ENCODE assay signal across 18 cellular contexts in the genomic region with DNA sequence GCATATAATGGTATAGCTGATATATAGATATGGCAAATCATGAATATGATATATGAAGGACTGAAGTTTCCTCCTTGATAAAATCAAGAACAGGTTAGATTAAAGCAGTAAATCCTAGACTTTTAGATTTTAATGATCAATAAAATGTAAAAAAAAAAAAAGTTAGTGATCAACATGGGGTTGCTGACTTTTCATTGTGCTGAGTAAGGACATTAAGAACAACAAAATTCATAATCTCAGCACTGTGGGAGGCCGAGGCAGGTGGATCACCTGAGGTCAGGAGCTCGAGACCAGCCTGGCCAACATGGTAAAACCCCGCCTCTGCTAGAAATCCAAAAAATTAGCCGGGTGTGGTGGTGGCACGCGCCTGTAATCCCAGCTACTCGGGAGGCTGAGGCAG. TPM values are rescaled to one million over a fixed set of nuclear protein-coding genes. Genes with fewer than 3 reads are reported as not detected.
DNase-seq lines count a peak whose midpoint lies in the region; ATAC-seq, FAIRE-seq and TF ChIP-seq lines count a peak whose summit lies in the region.
"Had no signal": no experiment of that assay in that cellular context is flagged by ENCODE, and none has a peak within 500 bp of the region (broad histone marks: within the 10 kb centered on the region; RNA-seq: fewer than 3 reads in every experiment).

No MANE protein-coding gene starts in this region.

- H2AK9ac ChIP-seq in IMR-90 (replicated peaks; ENCODE audit: low read depth, low read length, poor library complexity): no peak overlapping the region

- H3K27ac Mint-ChIP-seq in endodermal cell: no peak overlapping the region
- H3K27ac Mint-ChIP-seq: GM23338 had no signal

- WGBS in A549 (ENCODE audit: missing lambda C conversion rate): 92% methylated on average over 7 of the region's 7 CpGs
- WGBS in IMR-90 (ENCODE audit: extremely low coverage in 2 of 2, insufficient read length in 1 of 2), 2 experiments: no CpG with 5 or more reads among the region's 7 CpGs
- 95 to 99% methylated on average over 7 of the region's 7 CpGs for WGBS in endodermal cell (ENCODE audit: insufficient coverage in 1 of 2, insufficient read length in 1 of 2), 2 experiments

- DNase-seq in A549 (ENCODE audit: low read depth in 1 of 2, low spot score in 1 of 2) (no peak), IMR-90 (no peak), endodermal cell (peak; percentile 11), posterior vena cava (ENCODE audit: low spot score) (peak; percentile 14), H7 (no peak), NCI-H82 (lab: John Stamatoyannopoulos, UW) (no peak)
- DNase-seq: ACHN; BE2C; C1 segment of cervical spinal cord; CD4-positive, CD25-positive, alpha-beta regulatory T cell; CD8-positive, alpha-beta memory T cell; COR-L47 had no signal

- intact Hi-C loops in IMR-90 (cut with micrococcal nuclease) (no loop called here), posterior vena cava (cut with DNase I) (no loop called here)

- no peak overlapping the region for H3K9ac ChIP-seq in IMR-90 (ENCODE audit: low read depth, low read length)
- no peak overlapping the region for H3K9ac ChIP-seq in endodermal cell (ENCODE audit: extremely low read depth, low read length, poor library complexity, severe bottlenecking)

- peaks cover 25% of the 10 kb centered on the region for H3K36me3 Mint-ChIP-seq in endodermal cell (ENCODE audit: low read depth)

- H3K14ac ChIP-seq in IMR-90 (replicated peaks; ENCODE audit: low read depth, low read length): no peak overlapping the region

- POLR2A ChIA-PET in A549 (lab: Yijun Ruan, JAX) (no interaction called here), IMR-90 (lab: Charles Lee; ENCODE audit: unreplicated experiment) (no interaction called here)

- H3K9me3 ChIP-seq in A549: no peaks in the 10 kb centered on the region
- no peaks in the 10 kb centered on the region for H3K9me3 ChIP-seq in IMR-90 (ENCODE audit: control insufficient read depth, insufficient read depth, low read length)
- H3K9me3 ChIP-seq in endodermal cell (ENCODE audit: control insufficient read depth, low read length): no peaks in the 10 kb centered on the region
- H3K9me3 ChIP-seq: BE2C had no signal

- no peak overlapping the region for H2AK5ac ChIP-seq in IMR-90 (ENCODE audit: low read depth, low read length)

- H2BK20ac ChIP-seq in IMR-90 (ENCODE audit: low read depth, low read length): no peak overlapping the region

- TF ChIP-seq CTCF in A549 (IDR thresholded peaks at IDR 0.05): no peak
- no peak for TF ChIP-seq CTCF in IMR-90 (conservative IDR thresholded peaks at IDR 0.05; ENCODE audit: low read depth, low read length)
- TF ChIP-seq CTCF in endodermal cell (conservative IDR thresholded peaks at IDR 0.05): no peak

- H3K4me1 Mint-ChIP-seq in endodermal cell: no peaks in the 10 kb centered on the region
- H3K4me1 Mint-ChIP-seq: GM23338 had no signal

- peaks cover 8% of the 10 kb centered on the region for H3K4me1 ChIP-seq in A549
- H3K4me1 ChIP-seq in IMR-90 (ENCODE audit: control insufficient read depth, insufficient read depth, low read length): peaks cover 8% of the 10 kb centered on the region; the same call in 1 of the 2 replicates
- H3K4me1 ChIP-seq in endodermal cell (ENCODE audit: control insufficient read depth, insufficient read depth, low read length): no peaks in the 10 kb centered on the region

- no peak overlapping the region for H3K56ac ChIP-seq in IMR-90 (ENCODE audit: extremely low read depth, insufficient read depth, low read length)

- H3K4me3 Mint-ChIP-seq in endodermal cell: no peak overlapping the region
- H3K4me3 Mint-ChIP-seq: CD4-positive, CD25-positive, alpha-beta regulatory T cell; CD8-positive, alpha-beta memory T cell; GM23338 had no signal

- dilution Hi-C loops in IMR-90 (cut with HindIII; ENCODE audit: low sequenced_read_pairs, unreplicated experiment): no loop called here

- no peaks in the 10 kb centered on the region for H3K27me3 ChIP-seq in IMR-90 (ENCODE audit: control insufficient read depth, insufficient read depth, low read length)
- no peaks in the 10 kb centered on the region for H3K27me3 ChIP-seq in endodermal cell (ENCODE audit: control insufficient read depth, insufficient read depth, low read length, poor library complexity, severe bottlenecking)
- H3K27me3 ChIP-seq in H7 (ENCODE audit: control insufficient read depth, insufficient read depth, low read length): no peaks in the 10 kb centered on the region
- H3K27me3 ChIP-seq: BE2C had no signal

- H4K20me1 ChIP-seq in IMR-90 (ENCODE audit: insufficient read depth, low read length): no peaks in the 10 kb centered on the region

- H3K27ac ChIP-seq in A549: no peak overlapping the region
- H3K27ac ChIP-seq in IMR-90 (ENCODE audit: insufficient read depth, low read length): no peak overlapping the region
- H3K27ac ChIP-seq in endodermal cell (ENCODE audit: low read depth, low read length): no peak overlapping the region

- no peaks in the 10 kb centered on the region for H3K27me3 Mint-ChIP-seq in endodermal cell (ENCODE audit: insufficient read depth)
- H3K27me3 Mint-ChIP-seq: CD4-positive, CD25-positive, alpha-beta regulatory T cell; CD8-positive, alpha-beta memory T cell had no signal

- no TSS peak for BruUV-seq in IMR-90 (replicated peaks; lab: Mats Ljungman, UMichigan)

- CTCF ChIA-PET in A549 (lab: Yijun Ruan, JAX): interaction anchor here (1.1 to 10.6 kb wide), 4 partner anchors 8 to 190 kb away, joined by 3 to 108 read pairs (median 4); a partner anchor contains a TSS
- CTCF ChIA-PET in IMR-90 (lab: Yijun Ruan, JAX): interaction anchor here (0.6 to 0.7 kb wide), 2 partner anchors 27 to 35 kb away, joined by 3 read pairs; no protein-coding TSS in a partner anchor

- peaks cover 10 to 31% of the 10 kb centered on the region in 2 experiments for H3K79me1 ChIP-seq in IMR-90 (ENCODE audit: low read depth in 1 of 2, low read length in 2 of 2)

- H3K23ac ChIP-seq in IMR-90 (ENCODE audit: low read depth, low read length): no peak overlapping the region

- no peak overlapping the region for H4K8ac ChIP-seq in IMR-90 (ENCODE audit: low read depth in 2 of 2, low read length in 2 of 2)

- H4K5ac ChIP-seq in IMR-90 (ENCODE audit: low read depth, low read length): no peak overlapping the region

- H3K4me3 ChIP-seq in A549 (no peak overlapping the region), IMR-90 (ENCODE audit: insufficient read depth, low read depth, low read length) (no peak overlapping the region), endodermal cell (ENCODE audit: low read length) (no peak overlapping the region), H7 (ENCODE audit: insufficient read depth, low read depth, low read length) (no peak overlapping the region)
- H3K4me3 ChIP-seq: GM23338 had no signal

- H4K91ac ChIP-seq in IMR-90 (ENCODE audit: insufficient read depth, low read depth, low read length): no peak overlapping the region

- no peak for TF ChIP-seq POLR2A in A549 (IDR thresholded peaks at IDR 0.05; ENCODE audit: low read length)
- no peak for TF ChIP-seq POLR2A in IMR-90 (IDR thresholded peaks at IDR 0.05; ENCODE audit: low read depth, low read length)

- FAIRE-seq in A549 (lab: Jason Lieb, UNC): no peak
- FAIRE-seq: D721Med, GM12892, H54 had no signal

- no peak overlapping the region for H2BK5ac ChIP-seq in IMR-90 (ENCODE audit: low read depth, low read length, poor library complexity, severe bottlenecking)

- H2AFZ ChIP-seq in IMR-90 (replicated peaks; ENCODE audit: low read length, poor library complexity): no peak overlapping the region
- H2AFZ ChIP-seq: GM23338 had no signal

- H3K9me3 Mint-ChIP-seq in endodermal cell: no peaks in the 10 kb centered on the region
- H3K9me3 Mint-ChIP-seq: CD4-positive, CD25-positive, alpha-beta regulatory T cell; CD8-positive, alpha-beta memory T cell; GM23338 had no signal

- no peak for TF ChIP-seq RAD21 in A549 (conservative IDR thresholded peaks at IDR 0.05 in 1 of 2, IDR thresholded peaks at IDR 0.05 in 1 of 2)
- no peak for TF ChIP-seq RAD21 in IMR-90 (IDR thresholded peaks at IDR 0.05; ENCODE audit: low read length)

- no peak overlapping the region for H2BK15ac ChIP-seq in IMR-90 (ENCODE audit: low read depth, low read length)

- no peak overlapping the region for H3K18ac ChIP-seq in IMR-90 (ENCODE audit: low read depth, low read length)

- no peak for TF ChIP-seq EP300 in A549 (IDR thresholded peaks at IDR 0.05)

- in situ Hi-C loops in IMR-90 (cut with MboI; ENCODE audit: low sequenced_read_pairs): no loop called here

- ATAC-seq in A549: no peak
- ATAC-seq in IMR-90 (ENCODE audit: low read depth): no peak
- no peak for ATAC-seq in HG03354 (IDR thresholded peaks at IDR 0.05; ENCODE audit: poor library complexity, severe bottlenecking, unreplicated experiment)
- ATAC-seq: GM23338 had no signal

- H3K36me3 ChIP-seq in IMR-90 (ENCODE audit: control insufficient read depth, insufficient read depth, low read length) (peaks cover 19% of the 10 kb centered on the region), endodermal cell (ENCODE audit: control insufficient read depth, insufficient read depth, low read length) (peaks cover 76% of the 10 kb centered on the region), H7 (replicated peaks; ENCODE audit: control insufficient read depth, insufficient read depth, low read length) (no peaks in the 10 kb centered on the region)

- H3K4me2 ChIP-seq in A549: no peak overlapping the region
- H3K4me2 ChIP-seq in IMR-90 (ENCODE audit: low read depth, low read length): no peak overlapping the region
- H3K4me2 ChIP-seq: GM23338 had no signal

- H3K9me1 ChIP-seq in IMR-90 (ENCODE audit: insufficient read depth, low read length): peaks cover 5% of the 10 kb centered on the region; the same call in 1 of the 2 replicates

- H3K4ac ChIP-seq in IMR-90 (ENCODE audit: low read depth, low read length): no peak overlapping the region

- no peak overlapping the region for H2BK120ac ChIP-seq in IMR-90 (ENCODE audit: low read depth, low read length)

RNA-seq across cellular contexts. Expression of a gene that starts 10.4 kb away (rescaled TPM):
- 56.3 and 69.7 TPM in 2 replicates for polyA plus RNA-seq in A549 (2011; rRNA removed)
- polyA plus RNA-seq in A549 (2012; cell fraction: cytosol; rRNA removed): 65.2 and 89.0 TPM in 2 replicates
- polyA plus RNA-seq in A549 (2012; cell fraction: nucleus; rRNA removed): 224 and 249 TPM in 2 replicates
- 88.0 to 113 TPM (median 111 TPM) in 3 replicates for polyA plus RNA-seq in A549 (2017; fragmentation: RNase III; extraction: RNeasy Plus Mini Kit Qiagen cat#74134 plus additional on column Dnase treatment)
- 139 and 156 TPM in 2 replicates for polyA minus RNA-seq in A549 (2011; rRNA and poly(A)+ RNA removed)
- total RNA-seq in IMR-90 (2012; rRNA removed): 67.2 and 78.1 TPM in 2 replicates
- 55.1 and 65.4 TPM in 2 replicates for polyA plus RNA-seq in IMR-90 (2012; rRNA removed)
- 53.4 and 59.5 TPM in 2 replicates for polyA plus RNA-seq in IMR-90 (2012; cell fraction: cytosol; rRNA removed)
- polyA plus RNA-seq in IMR-90 (2012; cell fraction: nucleus; rRNA removed; ENCODE audit: low replicate concordance): 202 and 231 TPM in 2 replicates
- total RNA-seq in endodermal cell: 10 to 100 TPM; 55.0 to 64.1 TPM
- polyA plus RNA-seq in endodermal cell (2013, experiment 1 of 2): 66.3 TPM
- polyA plus RNA-seq in endodermal cell (2013, experiment 2 of 2): 63.7 TPM
- total RNA-seq in posterior vena cava: 100 to 1,000 TPM in 1 of 2 donors, 10 to 100 TPM in 1; 67.4 to 105 TPM
- total RNA-seq in H7 (2014; rRNA removed; shearing (Covaris generic)): 30.1 TPM in 2 replicates

RNA-seq across cellular contexts. Expression of a gene that starts 20.4 kb away (rescaled TPM):
- polyA plus RNA-seq in A549 (2011; rRNA removed): 17.7 and 20.4 TPM in 2 replicates
- polyA plus RNA-seq in A549 (2012; cell fraction: cytosol; rRNA removed): 15.8 and 19.3 TPM in 2 replicates
- 16.0 and 16.3 TPM in 2 replicates for polyA plus RNA-seq in A549 (2012; cell fraction: nucleus; rRNA removed)
- 26.4 to 28.2 TPM (median 28.1 TPM) in 3 replicates for polyA plus RNA-seq in A549 (2017; fragmentation: RNase III; extraction: RNeasy Plus Mini Kit Qiagen cat#74134 plus additional on column Dnase treatment)
- 10.9 and 13.0 TPM in 2 replicates for polyA minus RNA-seq in A549 (2011; rRNA and poly(A)+ RNA removed)
- 10.8 and 11.1 TPM in 2 replicates for total RNA-seq in IMR-90 (2012; rRNA removed)
- 7.0 and 8.8 TPM in 2 replicates for polyA plus RNA-seq in IMR-90 (2012; rRNA removed)
- 3.4 and 4.3 TPM in 2 replicates for polyA plus RNA-seq in IMR-90 (2012; cell fraction: cytosol; rRNA removed)
- 9.7 and 19.2 TPM in 2 replicates for polyA plus RNA-seq in IMR-90 (2012; cell fraction: nucleus; rRNA removed; ENCODE audit: low replicate concordance)
- 10 to 100 TPM; 10.6 to 12.9 TPM for total RNA-seq in endodermal cell
- polyA plus RNA-seq in endodermal cell (2013, experiment 1 of 2): 10.5 TPM
- polyA plus RNA-seq in endodermal cell (2013, experiment 2 of 2): 8.3 TPM
- total RNA-seq in posterior vena cava: 1 to 10 TPM; 8.9 TPM
- total RNA-seq in H7 (2014; rRNA removed; shearing (Covaris generic)): 10.2 and 10.3 TPM in 2 replicates

RNA-seq across cellular contexts. Expression of a gene that starts 20.9 kb away (rescaled TPM):
- 98.9 and 102 TPM in 2 replicates for polyA plus RNA-seq in A549 (2011; rRNA removed)
- 518 TPM in 2 replicates for polyA plus RNA-seq in A549 (2012; cell fraction: cytosol; rRNA removed)
- 332 and 388 TPM in 2 replicates for polyA plus RNA-seq in A549 (2012; cell fraction: nucleus; rRNA removed)
- polyA plus RNA-seq in A549 (2017; fragmentation: RNase III; extraction: RNeasy Plus Mini Kit Qiagen cat#74134 plus additional on column Dnase treatment): 268 to 287 TPM (median 275 TPM) in 3 replicates
- polyA minus RNA-seq in A549 (2011; rRNA and poly(A)+ RNA removed): 18.6 and 32.8 TPM in 2 replicates
- 40.7 and 62.2 TPM in 2 replicates for total RNA-seq in IMR-90 (2012; rRNA removed)
- polyA plus RNA-seq in IMR-90 (2012; rRNA removed): 76.8 and 122 TPM in 2 replicates
- 125 and 183 TPM in 2 replicates for polyA plus RNA-seq in IMR-90 (2012; cell fraction: cytosol; rRNA removed)
- polyA plus RNA-seq in IMR-90 (2012; cell fraction: nucleus; rRNA removed; ENCODE audit: low replicate concordance): 34.7 and 54.0 TPM in 2 replicates
- total RNA-seq in endodermal cell: 10 to 100 TPM; 38.9 to 44.8 TPM
- polyA plus RNA-seq in endodermal cell (2013, experiment 1 of 2): 65.6 TPM
- polyA plus RNA-seq in endodermal cell (2013, experiment 2 of 2): 58.9 TPM
- total RNA-seq in posterior vena cava: 10 to 100 TPM; 65.2 to 79.7 TPM
- 59.0 and 81.9 TPM in 2 replicates for total RNA-seq in H7 (2014; rRNA removed; shearing (Covaris generic))

RNA-seq across cellular contexts. Expression of a gene that starts 23.4 kb away (rescaled TPM):
- 0.48 and 0.57 TPM in 2 replicates for polyA plus RNA-seq in A549 (2011; rRNA removed)
- 0.29 and 0.44 TPM in 2 replicates for polyA plus RNA-seq in A549 (2012; cell fraction: cytosol; rRNA removed)
- 11.6 and 16.8 TPM in 2 replicates for polyA plus RNA-seq in A549 (2012; cell fraction: nucleus; rRNA removed)
- 0.17 to 0.73 TPM (median 0.33 TPM) in 3 replicates for polyA plus RNA-seq in A549 (2017; fragmentation: RNase III; extraction: RNeasy Plus Mini Kit Qiagen cat#74134 plus additional on column Dnase treatment)
- 0.54 TPM in 1 of 2 replicates, not detected in the other for polyA minus RNA-seq in A549 (2011; rRNA and poly(A)+ RNA removed)
- total RNA-seq in IMR-90 (2012; rRNA removed): not detected in 2 replicates
- 1.9 and 2.1 TPM in 2 replicates for polyA plus RNA-seq in IMR-90 (2012; rRNA removed)
- polyA plus RNA-seq in IMR-90 (2012; cell fraction: cytosol; rRNA removed): 0.63 and 0.79 TPM in 2 replicates
- polyA plus RNA-seq in IMR-90 (2012; cell fraction: nucleus; rRNA removed; ENCODE audit: low replicate concordance): 16.9 and 24.1 TPM in 2 replicates
- total RNA-seq in endodermal cell: 10 to 100 TPM; 16.8 to 26.8 TPM
- polyA plus RNA-seq in endodermal cell (2013, experiment 1 of 2): 24.6 TPM
- 22.9 TPM for polyA plus RNA-seq in endodermal cell (2013, experiment 2 of 2)
- 10 to 100 TPM; 17.5 to 26.1 TPM for total RNA-seq in posterior vena cava
- total RNA-seq in H7 (2014; rRNA removed; shearing (Covaris generic)): 7.2 and 27.0 TPM in 2 replicates
- total RNA-seq: A172 had no signal
- polyA plus RNA-seq: CD4-positive, CD25-positive, alpha-beta regulatory T cell; CD8-positive, alpha-beta memory T cell had no signal

RNA-seq across cellular contexts. Expression of a gene that starts 37.9 kb away (rescaled TPM):
- polyA plus RNA-seq in A549 (2011; rRNA removed) (2.1 and 2.4 TPM in 2 replicates), A549 (2017; fragmentation: RNase III; extraction: RNeasy Plus Mini Kit Qiagen cat#74134 plus additional on column Dnase treatment) (1.7 to 4.1 TPM (median 3.7 TPM) in 3 replicates), IMR-90 (2012; rRNA removed) (2.7 and 3.1 TPM in 2 replicates)
- polyA plus RNA-seq in A549 (2012; cell fraction: cytosol; rRNA removed): 3.2 and 6.1 TPM in 2 replicates
- 3.4 and 3.5 TPM in 2 replicates for polyA plus RNA-seq in A549 (2012; cell fraction: nucleus; rRNA removed)
- polyA minus RNA-seq in A549 (2011; rRNA and poly(A)+ RNA removed): 0.62 and 0.63 TPM in 2 replicates
- total RNA-seq in IMR-90 (2012; rRNA removed) (1.3 and 1.4 TPM in 2 replicates), endodermal cell (1 to 10 TPM; 1.1 to 1.6 TPM), posterior vena cava (1 to 10 TPM; 1.1 to 1.5 TPM)
- 0.78 and 1.3 TPM in 2 replicates for polyA plus RNA-seq in IMR-90 (2012; cell fraction: cytosol; rRNA removed)
- 3.8 and 4.5 TPM in 2 replicates for polyA plus RNA-seq in IMR-90 (2012; cell fraction: nucleus; rRNA removed; ENCODE audit: low replicate concordance)
- polyA plus RNA-seq in endodermal cell (2013, experiment 1 of 2): 2.7 TPM
- 2.5 TPM for polyA plus RNA-seq in endodermal cell (2013, experiment 2 of 2)
- total RNA-seq in H7 (2014; rRNA removed; shearing (Covaris generic)): 0.17 and 2.0 TPM in 2 replicates

Comparison
In these comparisons a context has a peak if more than half of its experiments do, and no peak if none do; other contexts are left out.
1. DNase-seq: peak in endodermal cell (single experiment) and posterior vena cava (single experiment); none in A549 (0 of 2), IMR-90 (single experiment), H7 (single experiment) and NCI-H82 (single experiment).